Comparison of ENCODE assay signal across 10 cellular contexts in genomic region chr5:36070687-36071571, GRCh38. TPM values are rescaled to one million over a fixed set of nuclear protein-coding genes. Genes with fewer than 3 reads are reported as not detected.
DNase-seq lines count a peak whose midpoint lies in the region; ATAC-seq and TF ChIP-seq lines count a peak whose summit lies in the region.
"Had no signal": no experiment of that assay in that cellular context is flagged by ENCODE, and none has a peak within 500 bp of the region (broad histone marks: within the 10 kb centered on the region; RNA-seq: fewer than 3 reads in every experiment).

No MANE protein-coding gene starts in this region.

- no peak overlapping the region for H3K9ac ChIP-seq in mammary epithelial cell (ENCODE audit: insufficient read depth, low read length)

- no TSS peak for BruUV-seq in mammary epithelial cell (replicated peaks; lab: Mats Ljungman, UMichigan)

- H3K36me3 ChIP-seq in mammary epithelial cell (ENCODE audit: insufficient read depth, low read length): no peaks in the 10 kb centered on the region

- no peaks in the 10 kb centered on the region for H3K9me3 ChIP-seq in mammary epithelial cell (replicated peaks; ENCODE audit: insufficient read depth, low read length)

- H3K4me3 Mint-ChIP-seq in activated T-cell treated with anti-CD3 and anti-CD28 coated beads, Interleukin-2, amount 50 U/mL, for 4 hours: peak overlapping the region; percentile 69
- peak overlapping the region; percentile 36 for H3K4me3 Mint-ChIP-seq in stimulated activated memory B cell treated with anti-CD40 and anti-IgM and Interleukin-4, amounts not matched to agents 10 μg/mL and 1 μg/mL and 100 μg/mL, for 72 hours

- H3K4me1 Mint-ChIP-seq in activated T-cell treated with anti-CD3 and anti-CD28 coated beads, Interleukin-2, amount 50 U/mL, for 4 hours (ENCODE audit: low read depth): peaks cover 15% of the 10 kb centered on the region
- H3K4me1 Mint-ChIP-seq in stimulated activated memory B cell treated with anti-CD40 and anti-IgM and Interleukin-4, amounts not matched to agents 10 μg/mL and 1 μg/mL and 100 μg/mL, for 72 hours: peaks cover 14% of the 10 kb centered on the region

- WGBS in mammary epithelial cell (ENCODE audit: low coverage, missing lambda C conversion rate): 2% methylated on average over 7 of the region's 9 CpGs

- H3K79me2 ChIP-seq in mammary epithelial cell (ENCODE audit: insufficient read depth, low read length): no peaks in the 10 kb centered on the region

- intact Hi-C loops in mammary epithelial cell (cut with micrococcal nuclease): loop anchor here (10.0 kb wide), 1 partner anchor 174 kb away; the partner anchor contains the start of gene NADK2

- no peak overlapping the region for H3K27ac ChIP-seq in mammary epithelial cell (ENCODE audit: insufficient read depth, low read depth, low read length)
- H3K27ac ChIP-seq: C4-2B had no signal

- in situ Hi-C loops in mammary epithelial cell (cut with MboI; ENCODE audit: low sequenced_read_pairs in 2 of 2): no loop called here

- dilution Hi-C loops in mammary epithelial cell (cut with HindIII; ENCODE audit: low sequenced_read_pairs): no loop called here

- peaks cover 4% of the 10 kb centered on the region for H3K27me3 ChIP-seq in mammary epithelial cell (ENCODE audit: insufficient read depth, low read length)

- H3K4me2 ChIP-seq in mammary epithelial cell (ENCODE audit: insufficient read depth, low read depth, low read length): peak overlapping the region; percentile 75

- no peaks in the 10 kb centered on the region for H3K36me3 Mint-ChIP-seq in activated T-cell treated with anti-CD3 and anti-CD28 coated beads, Interleukin-2, amount 50 U/mL, for 4 hours (ENCODE audit: insufficient read depth)
- H3K36me3 Mint-ChIP-seq in stimulated activated memory B cell treated with anti-CD40 and anti-IgM and Interleukin-4, amounts not matched to agents 10 μg/mL and 1 μg/mL and 100 μg/mL, for 72 hours: no peaks in the 10 kb centered on the region

- no peak overlapping the region for H3K27ac Mint-ChIP-seq in stimulated activated memory B cell treated with anti-CD40 and anti-IgM and Interleukin-4, amounts not matched to agents 10 μg/mL and 1 μg/mL and 100 μg/mL, for 72 hours

- no peaks in the 10 kb centered on the region for H3K9me3 Mint-ChIP-seq in activated T-cell treated with anti-CD3 and anti-CD28 coated beads, Interleukin-2, amount 50 U/mL, for 4 hours
- H3K9me3 Mint-ChIP-seq in stimulated activated memory B cell treated with anti-CD40 and anti-IgM and Interleukin-4, amounts not matched to agents 10 μg/mL and 1 μg/mL and 100 μg/mL, for 72 hours: no peaks in the 10 kb centered on the region

- TF ChIP-seq CTCF in mammary epithelial cell (conservative IDR thresholded peaks at IDR 0.05 in 1 of 2, IDR thresholded peaks at IDR 0.05 in 1 of 2; ENCODE audit: extremely low read depth in 1 of 2, insufficient read depth in 1 of 2, low read depth in 1 of 2, low read length in 2 of 2): no peak

- no peaks in the 10 kb centered on the region for H3K4me1 ChIP-seq in mammary epithelial cell (ENCODE audit: insufficient read depth, low read length)

- H2AFZ ChIP-seq in mammary epithelial cell (ENCODE audit: low read depth, low read length): peak overlapping the region; percentile 82

- DNase-seq in activated T-cell treated with anti-CD3 and anti-CD28 coated beads, Interleukin-2, amount 50 U/mL, for 4 hours: no peak
- DNase-seq in activated T-cell treated with anti-CD3 and anti-CD28 coated beads, Interleukin-2, amount 50 U/mL, for 1 hour: no peak
- DNase-seq in mammary epithelial cell (no peak), occipital lobe (lab: John Stamatoyannopoulos, UW) (no peak), CD1c-positive myeloid dendritic cell (ENCODE audit: extremely low spot score) (no peak)

- peaks cover 23% of the 10 kb centered on the region for H3K27me3 Mint-ChIP-seq in activated T-cell treated with anti-CD3 and anti-CD28 coated beads, Interleukin-2, amount 50 U/mL, for 4 hours (ENCODE audit: low read depth)
- peaks cover 36% of the 10 kb centered on the region for H3K27me3 Mint-ChIP-seq in stimulated activated memory B cell treated with anti-CD40 and anti-IgM and Interleukin-4, amounts not matched to agents 10 μg/mL and 1 μg/mL and 100 μg/mL, for 72 hours

- H4K20me1 ChIP-seq in mammary epithelial cell (ENCODE audit: insufficient read depth, low read length): no peaks in the 10 kb centered on the region

- CTCF ChIA-PET in mammary epithelial cell (lab: Charles Lee; ENCODE audit: low non-redundant PET): interaction anchor here (0.6 kb wide), 2 partner anchors 8 to 11 kb away, joined by 4 to 8 read pairs; no protein-coding TSS in a partner anchor

- H3K4me3 ChIP-seq in mammary epithelial cell (replicated peaks in 1 of 3; ENCODE audit: insufficient read depth in 1 of 3, low read depth in 2 of 3, low read length in 3 of 3): peak overlapping the region; percentile 23 to 37 (median 33)

- peak in 1 of 2 donors; percentile 30 for ATAC-seq in activated T-cell treated with anti-CD3 and anti-CD28 coated beads, Interleukin-2, amount 50 U/mL, for 4 hours
- ATAC-seq in HG03175 (IDR thresholded peaks at IDR 0.05; ENCODE audit: unreplicated experiment) (peak; percentile 33), HG03025 (IDR thresholded peaks at IDR 0.05; ENCODE audit: low FRiP score, unreplicated experiment) (no peak)
- ATAC-seq in stimulated activated memory B cell treated with anti-CD40 and anti-IgM and Interleukin-4, amounts not matched to agents 10 μg/mL and 1 μg/mL and 100 μg/mL, for 72 hours: no peak

RNA-seq across cellular contexts. Expression of gene UGT3A2, which starts 4.2 kb away (rescaled TPM):
- not detected for total RNA-seq in activated T-cell treated with anti-CD3 and anti-CD28 coated beads, Interleukin-2, amount 50 U/mL, for 4 hours
- total RNA-seq in mammary epithelial cell (not detected), occipital lobe (0.16 TPM)
- polyA plus RNA-seq in mammary epithelial cell: not detected
- not detected for polyA minus RNA-seq in mammary epithelial cell
- total RNA-seq: activated CD8-positive, alpha-beta memory T cell treated with anti-CD3 and anti-CD28 coated beads for 36 hours had no signal
